Comparison of ENCODE assay signal across 10 cellular contexts in genomic region chr6:6915813-6916547, GRCh38.
DNase-seq lines count a peak whose midpoint lies in the region; ATAC-seq and TF ChIP-seq lines count a peak whose summit lies in the region.
"Had no signal": no experiment of that assay in that cellular context is flagged by ENCODE, and none has a peak within 500 bp of the region (broad histone marks: within the 10 kb centered on the region; RNA-seq: fewer than 3 reads in every experiment).

No MANE protein-coding gene starts in this region.

- H3K4me1 ChIP-seq in upper lobe of left lung = peaks cover 11 to 21% (median 16%) of the 10 kb centered on the region in 4 donors

- 2 to 8% methylated on average over 9 of the region's 9 CpGs for WGBS in upper lobe of left lung, 2 donors

- DNase-seq in DMS 273 (lab: John Stamatoyannopoulos, UW; ENCODE audit: unreplicated experiment) (peak; percentile 16), DMS 273 treated with DMSO at 0.1 percent for 48 hours (lab: John Stamatoyannopoulos, UW) (no peak), cerebellar cortex (ENCODE audit: low spot score) (peak; percentile 25), midbrain (lab: John Stamatoyannopoulos, UW) (peak; percentile 74), upper lobe of left lung (peak in 1 of 2 donors; percentile 64)
- DNase-seq: activated CD4-positive, alpha-beta T cell treated with anti-CD3 and anti-CD28 coated beads for 4 hours had no signal

- H3K4me3 ChIP-seq in upper lobe of left lung = peak overlapping the region in 3 of 4 donors; percentile 21 to 38 (median 27)

- H3K27me3 ChIP-seq in upper lobe of left lung = no peaks in the 10 kb centered on the region

- H3K9me3 ChIP-seq in upper lobe of left lung = no peaks in the 10 kb centered on the region

- peak in 1 of 2 donors; percentile 83 for ATAC-seq in upper lobe of left lung (ENCODE audit: low FRiP score in 2 of 2)
- ATAC-seq in GM21737 (IDR thresholded peaks at IDR 0.05; ENCODE audit: unreplicated experiment) = no peak
- no peak for ATAC-seq in GM19328 (IDR thresholded peaks at IDR 0.05; ENCODE audit: unreplicated experiment)
- no peak for ATAC-seq in GM18505 (IDR thresholded peaks at IDR 0.05; ENCODE audit: unreplicated experiment)

- TF ChIP-seq POLR2A in upper lobe of left lung (IDR thresholded peaks at IDR 0.05) (no peak), GM18505 (IDR thresholded peaks at IDR 0.05; ENCODE audit: borderline replicate concordance, extremely low read depth, insufficient read depth, insufficient read length) (no peak)

- TF ChIP-seq CTCF in upper lobe of left lung (IDR thresholded peaks at IDR 0.05) = no peak

- H3K27ac ChIP-seq in upper lobe of left lung = peak overlapping the region; percentile 39 to 88 (median 64)
- H3K27ac ChIP-seq: 22Rv1 had no signal

- H3K36me3 ChIP-seq in upper lobe of left lung = no peaks in the 10 kb centered on the region

- peak in 1 of 4 donors; percentile 46 for TF ChIP-seq EP300 in upper lobe of left lung (IDR thresholded peaks at IDR 0.05)
